In genomic region chr1:156480015-156480368, GRCh38 we compare ENCODE assay signal across 1 cellular context.
TF ChIP-seq lines count a peak whose summit lies in the region.

No MANE protein-coding gene starts in this region.

TF ChIP-seq in HCT116, 20 proteins besides CTCF, POLR2A, EP300 and RAD21 (continued from another document):
- no peak for TF ChIP-seq POLR2AphosphoS5 (IDR thresholded peaks at IDR 0.05; ENCODE audit: low read depth, low read length)
- TF ChIP-seq EZH2 (IDR thresholded peaks at IDR 0.05): no peak
- TF ChIP-seq EZH2phosphoT487 (IDR thresholded peaks at IDR 0.05; ENCODE audit: borderline replicate concordance): no peak
- no peak for TF ChIP-seq MAX (IDR thresholded peaks at IDR 0.05)
